In the genomic region with DNA sequence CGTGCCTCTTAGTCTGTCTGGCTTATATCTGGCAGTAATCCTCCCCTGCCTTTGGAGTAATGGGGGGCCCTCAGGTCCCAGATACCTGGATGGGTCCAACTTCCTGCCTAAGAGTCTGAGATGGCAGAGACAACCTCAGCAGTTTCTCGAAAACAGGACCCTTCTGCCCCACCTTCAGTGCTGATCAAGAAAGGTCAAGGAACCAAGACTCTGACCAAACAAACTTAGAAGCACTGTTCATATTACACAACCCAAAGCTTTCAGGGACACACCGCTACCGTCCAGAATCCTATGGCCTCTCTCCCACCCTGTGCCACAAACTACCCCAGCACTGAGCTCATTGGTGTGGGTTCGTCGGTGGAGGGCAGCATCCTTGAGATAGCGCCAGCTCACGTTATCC, we compare ENCODE assay signal across 1 cellular context.
TF ChIP-seq lines count a peak whose summit lies in the region.

No MANE protein-coding gene starts in this region.

TF ChIP-seq in H1, 55 proteins besides CTCF, POLR2A, EP300 and RAD21 (continued from another document):
- TF ChIP-seq FOSL1 (IDR thresholded peaks at IDR 0.05; ENCODE audit: insufficient read depth, low read depth, low read length) (no peak), TEAD4 (IDR thresholded peaks at IDR 0.05; ENCODE audit: low read depth, low read length) (no peak), ASH2L (IDR thresholded peaks at IDR 0.05; ENCODE audit: low read length) (no peak), CREB1 (IDR thresholded peaks at IDR 0.05) (no peak), KDM4A (IDR thresholded peaks at IDR 0.05; ENCODE audit: low read depth, low read length, severe bottlenecking) (no peak), POLR2AphosphoS5 (IDR thresholded peaks at IDR 0.05; ENCODE audit: low read depth, low read length) (no peak), TAF7 (optimal IDR thresholded peaks at IDR 0.05; ENCODE audit: borderline replicate concordance, low read depth, low read length) (no peak), SRF (IDR thresholded peaks at IDR 0.05; ENCODE audit: low read depth, low read length) (no peak), SP4 (IDR thresholded peaks at IDR 0.05; ENCODE audit: low read length) (no peak), KDM1A (IDR thresholded peaks at IDR 0.05; ENCODE audit: borderline replicate concordance, low read length) (no peak), YY1 (IDR thresholded peaks at IDR 0.05; ENCODE audit: low read depth, low read length) (no peak), ZNF274 (IDR thresholded peaks at IDR 0.05; ENCODE audit: borderline replicate concordance, extremely low read depth, low read length) (no peak), SIX5 (IDR thresholded peaks at IDR 0.05; ENCODE audit: low read depth, low read length) (no peak), BACH1 (IDR thresholded peaks at IDR 0.05; ENCODE audit: low read length) (no peak)
- TF ChIP-seq, protein P1, sequence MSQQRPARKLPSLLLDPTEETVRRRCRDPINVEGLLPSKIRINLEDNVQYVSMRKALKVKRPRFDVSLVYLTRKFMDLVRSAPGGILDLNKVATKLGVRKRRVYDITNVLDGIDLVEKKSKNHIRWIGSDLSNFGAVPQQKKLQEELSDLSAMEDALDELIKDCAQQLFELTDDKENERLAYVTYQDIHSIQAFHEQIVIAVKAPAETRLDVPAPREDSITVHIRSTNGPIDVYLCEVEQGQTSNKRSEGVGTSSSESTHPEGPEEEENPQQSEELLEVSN (IDR thresholded peaks at IDR 0.05), result no peak
- TF ChIP-seq, protein P2, sequence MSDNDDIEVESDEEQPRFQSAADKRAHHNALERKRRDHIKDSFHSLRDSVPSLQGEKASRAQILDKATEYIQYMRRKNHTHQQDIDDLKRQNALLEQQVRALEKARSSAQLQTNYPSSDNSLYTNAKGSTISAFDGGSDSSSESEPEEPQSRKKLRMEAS (IDR thresholded peaks at IDR 0.05), result no peak
- TF ChIP-seq, protein P3, sequence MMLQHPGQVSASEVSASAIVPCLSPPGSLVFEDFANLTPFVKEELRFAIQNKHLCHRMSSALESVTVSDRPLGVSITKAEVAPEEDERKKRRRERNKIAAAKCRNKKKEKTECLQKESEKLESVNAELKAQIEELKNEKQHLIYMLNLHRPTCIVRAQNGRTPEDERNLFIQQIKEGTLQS (IDR thresholded peaks at IDR 0.05; ENCODE audit: insufficient read depth, low read depth, low read length), result no peak
